In genomic region chr15:100880897-100881242, GRCh38 we compare ENCODE assay signal across 13 cellular contexts. TPM values are rescaled to one million over a fixed set of nuclear protein-coding genes. Genes with fewer than 3 reads are reported as not detected.
DNase-seq lines count a peak whose midpoint lies in the region; ATAC-seq, FAIRE-seq and TF ChIP-seq lines count a peak whose summit lies in the region.
"Had no signal": no experiment of that assay in that cellular context is flagged by ENCODE, and none has a peak within 500 bp of the region (broad histone marks: within the 10 kb centered on the region; RNA-seq: fewer than 3 reads in every experiment).

No MANE protein-coding gene starts in this region.

- H3K4me2 ChIP-seq in keratinocyte (ENCODE audit: control insufficient read depth, extremely low read depth, insufficient read depth, low read depth, low read length): peak overlapping the region; percentile 78

- H3K27me3 Mint-ChIP-seq in activated CD4-positive, alpha-beta T cell treated with anti-CD3 and anti-CD28 coated beads, Interleukin-2, amount 10 ng/mL, durations not matched to agents 7 days and 5 days: peaks cover 79% of the 10 kb centered on the region

- H3K27me3 ChIP-seq in brain microvascular endothelial cell (replicated peaks): peaks cover 25% of the 10 kb centered on the region
- no peaks in the 10 kb centered on the region for H3K27me3 ChIP-seq in keratinocyte (ENCODE audit: control insufficient read depth, extremely low read depth, insufficient read depth, low read length)
- peaks cover 31% of the 10 kb centered on the region for H3K27me3 ChIP-seq in suprapubic skin

- peak overlapping the region; percentile 74 for H3K9ac ChIP-seq in keratinocyte (ENCODE audit: control insufficient read depth, extremely low read depth, insufficient read depth, low read length)

- no peak overlapping the region for H3K27ac Mint-ChIP-seq in activated CD4-positive, alpha-beta T cell treated with anti-CD3 and anti-CD28 coated beads, Interleukin-2, amount 10 ng/mL, durations not matched to agents 7 days and 5 days
- H3K27ac Mint-ChIP-seq in stimulated activated effector memory CD8-positive, alpha-beta T cell treated with anti-CD3 and anti-CD28 coated beads, Interleukin-12 subunit alpha, Interleukin-12 subunit beta, amount 100 ng/mL, for 72 hours: no peak overlapping the region

- dilution Hi-C loops in keratinocyte (cut with MboI; ENCODE audit: extremely low pct_ligation_motif_present, low sequenced_read_pairs): no loop called here

- POLR2A ChIA-PET in activated CD4-positive, alpha-beta T cell treated with anti-CD3 and anti-CD28 coated beads, Interleukin-2, amount 10 ng/mL, durations not matched to agents 7 days and 5 days (lab: Charles Lee): no interaction called here

- no peaks in the 10 kb centered on the region for H4K20me1 ChIP-seq in keratinocyte (ENCODE audit: control insufficient read depth, extremely low read depth, insufficient read depth, low read length)

- H3K4me3 Mint-ChIP-seq in activated CD4-positive, alpha-beta T cell treated with anti-CD3 and anti-CD28 coated beads, Interleukin-2, amount 10 ng/mL, durations not matched to agents 7 days and 5 days: peak overlapping the region; percentile 17
- H3K4me3 Mint-ChIP-seq in stimulated activated effector memory CD8-positive, alpha-beta T cell treated with anti-CD3 and anti-CD28 coated beads, Interleukin-12 subunit alpha, Interleukin-12 subunit beta, amount 100 ng/mL, for 72 hours: no peak overlapping the region

- H3K4me1 ChIP-seq in keratinocyte (ENCODE audit: control insufficient read depth, extremely low read depth, insufficient read depth, low read length) (peaks cover 21% of the 10 kb centered on the region), suprapubic skin (peaks cover 16% of the 10 kb centered on the region)

- no peak for TF ChIP-seq POLR2A in suprapubic skin (IDR thresholded peaks at IDR 0.05)

- no peak for FAIRE-seq in keratinocyte (lab: Jason Lieb, UNC)

- H3K79me2 ChIP-seq in keratinocyte (ENCODE audit: control insufficient read depth, insufficient read depth, low read length): peaks cover 51% of the 10 kb centered on the region

- H3K36me3 ChIP-seq in brain microvascular endothelial cell (replicated peaks) (no peaks in the 10 kb centered on the region), keratinocyte (ENCODE audit: control insufficient read depth in 2 of 2, extremely low read depth in 1 of 2, insufficient read depth in 2 of 2, low read length in 2 of 2) (peaks cover 0 to 3% of the 10 kb centered on the region in 2 experiments), suprapubic skin (no peaks in the 10 kb centered on the region)
- H3K36me3 ChIP-seq: WERI-Rb-1 had no signal

- peak overlapping the region; percentile 44 for H3K4me3 ChIP-seq in brain microvascular endothelial cell (ENCODE audit: low read depth, low read length)
- H3K4me3 ChIP-seq in keratinocyte (ENCODE audit: control insufficient read depth in 2 of 3, extremely low read depth in 1 of 3, insufficient read depth in 2 of 3, low read depth in 1 of 3, low read length in 3 of 3): peak overlapping the region; percentile 54 to 85 (median 78)
- H3K4me3 ChIP-seq in suprapubic skin: peak overlapping the region; percentile 60

- H3K9me3 Mint-ChIP-seq in activated CD4-positive, alpha-beta T cell treated with anti-CD3 and anti-CD28 coated beads, Interleukin-2, amount 10 ng/mL, durations not matched to agents 7 days and 5 days: no peaks in the 10 kb centered on the region
- H3K9me3 Mint-ChIP-seq in stimulated activated effector memory CD8-positive, alpha-beta T cell treated with anti-CD3 and anti-CD28 coated beads, Interleukin-12 subunit alpha, Interleukin-12 subunit beta, amount 100 ng/mL, for 72 hours: no peaks in the 10 kb centered on the region

- TF ChIP-seq CTCF in brain microvascular endothelial cell (IDR thresholded peaks at IDR 0.05; ENCODE audit: low read depth, low read length, missing control alignments) (no peak), keratinocyte (optimal IDR thresholded peaks at IDR 0.05 in 1 of 3, IDR thresholded peaks at IDR 0.05 in 1 of 3, conservative IDR thresholded peaks at IDR 0.05 in 1 of 3; ENCODE audit: extremely low read depth in 1 of 3, insufficient read depth in 2 of 3, low read length in 3 of 3) (no peak), suprapubic skin (IDR thresholded peaks at IDR 0.05) (no peak)

- TF ChIP-seq EP300 in suprapubic skin (IDR thresholded peaks at IDR 0.05): no peak

- WGBS in suprapubic skin: 73% methylated on average over 10 of the region's 10 CpGs

- no peaks in the 10 kb centered on the region for H3K9me3 ChIP-seq in keratinocyte (ENCODE audit: control insufficient read depth, low read depth, low read length)
- no peaks in the 10 kb centered on the region for H3K9me3 ChIP-seq in suprapubic skin

- H3K4me1 Mint-ChIP-seq in activated CD4-positive, alpha-beta T cell treated with anti-CD3 and anti-CD28 coated beads, Interleukin-2, amount 10 ng/mL, durations not matched to agents 7 days and 5 days: peaks cover 7% of the 10 kb centered on the region
- peaks cover 6% of the 10 kb centered on the region for H3K4me1 Mint-ChIP-seq in stimulated activated effector memory CD8-positive, alpha-beta T cell treated with anti-CD3 and anti-CD28 coated beads, Interleukin-12 subunit alpha, Interleukin-12 subunit beta, amount 100 ng/mL, for 72 hours

- H3K36me3 Mint-ChIP-seq in activated CD4-positive, alpha-beta T cell treated with anti-CD3 and anti-CD28 coated beads, Interleukin-2, amount 10 ng/mL, durations not matched to agents 7 days and 5 days (ENCODE audit: low read depth): no peaks in the 10 kb centered on the region
- no peaks in the 10 kb centered on the region for H3K36me3 Mint-ChIP-seq in stimulated activated effector memory CD8-positive, alpha-beta T cell treated with anti-CD3 and anti-CD28 coated beads, Interleukin-12 subunit alpha, Interleukin-12 subunit beta, amount 100 ng/mL, for 72 hours

- H3K27ac ChIP-seq in brain microvascular endothelial cell: no peak overlapping the region
- H3K27ac ChIP-seq in keratinocyte (ENCODE audit: control insufficient read depth, insufficient read depth, low read length): no peak overlapping the region
- H3K27ac ChIP-seq in suprapubic skin: no peak overlapping the region
- H3K27ac ChIP-seq: WERI-Rb-1 had no signal

- H2AFZ ChIP-seq in keratinocyte (ENCODE audit: control insufficient read depth, low read length): no peak overlapping the region

- ATAC-seq in HG02759 (IDR thresholded peaks at IDR 0.05; ENCODE audit: unreplicated experiment): no peak
- ATAC-seq in stimulated activated effector memory CD8-positive, alpha-beta T cell treated with anti-CD3 and anti-CD28 coated beads, Interleukin-12 subunit alpha, Interleukin-12 subunit beta, amount 100 ng/mL, for 72 hours: no peak

- in situ Hi-C loops in brain microvascular endothelial cell (cut with HindIII; ENCODE audit: low pct_ligation_motif_present, low sequenced_read_pairs): no loop called here

- H3K9me1 ChIP-seq in keratinocyte (ENCODE audit: control insufficient read depth, extremely low read depth, insufficient read depth, low read length): no peaks in the 10 kb centered on the region

- CTCF ChIA-PET in activated CD4-positive, alpha-beta T cell treated with anti-CD3 and anti-CD28 coated beads, Interleukin-2, amount 10 ng/mL, durations not matched to agents 7 days and 5 days (lab: Charles Lee): no interaction called here

- no peak for DNase-seq in activated CD4-positive, alpha-beta T cell treated with anti-CD3 and anti-CD28 coated beads, Interleukin-2, amount 10 ng/mL, durations not matched to agents 7 days and 5 days
- DNase-seq in activated CD4-positive, alpha-beta T cell treated with anti-CD3 and anti-CD28 coated beads, Interleukin-2, amount 50 U/mL, for 4 hours: no peak
- DNase-seq in brain microvascular endothelial cell (no peak), keratinocyte (ENCODE audit: low read depth, low spot score) (no peak), suprapubic skin (ENCODE audit: low spot score in 2 of 2) (no peak), Ammon's horn (ENCODE audit: low spot score) (no peak)
- DNase-seq in stimulated activated effector memory CD8-positive, alpha-beta T cell treated with anti-CD3 and anti-CD28 coated beads, Interleukin-12 subunit alpha, Interleukin-12 subunit beta, amount 100 ng/mL, for 72 hours (ENCODE audit: low spot score in 2 of 2): no peak
- DNase-seq: activated naive CD4-positive, alpha-beta T cell; NCI-H146; stimulated activated naive CD4-positive, alpha-beta T cell treated with Interleukin-2 at 50 U/mL for 16 hours; WERI-Rb-1 had no signal

RNA-seq across cellular contexts. Expression of gene ALDH1A3, which starts 1.2 kb away (rescaled TPM):
- total RNA-seq in activated CD4-positive, alpha-beta T cell treated with anti-CD3 and anti-CD28 coated beads, Interleukin-2, amount 10 ng/mL, durations not matched to agents 7 days and 5 days: not detected
- polyA plus RNA-seq in keratinocyte: 85.0 to 356 TPM (median 218 TPM) in 3 replicates
- 76.2 TPM for polyA plus RNA-seq in keratinocyte (2011; ENCODE audit: low read depth)
- 182 and 321 TPM in 2 replicates for polyA plus RNA-seq in keratinocyte (2011; cell fraction: cytosol; rRNA removed)
- polyA plus RNA-seq in keratinocyte (2011; cell fraction: nucleus; rRNA removed): 223 and 318 TPM in 2 replicates
- 115 and 381 TPM in 2 replicates for polyA plus RNA-seq in keratinocyte (2012; ENCODE audit: low replicate concordance)
- polyA minus RNA-seq in keratinocyte: 61.5 to 175 TPM (median 135 TPM) in 3 replicates
- polyA minus RNA-seq in keratinocyte (2011; cell fraction: cytosol; rRNA and poly(A)+ RNA removed): 406 TPM
- 256 and 283 TPM in 2 replicates for polyA minus RNA-seq in keratinocyte (2011; cell fraction: nucleus; rRNA and poly(A)+ RNA removed)
- total RNA-seq in suprapubic skin: 10 to 100 TPM in 1 of 4 donors, 1 to 10 TPM in 3; 6.8 to 12.4 (median 7.7) TPM
- total RNA-seq: OCI-LY7 had no signal

RNA-seq across cellular contexts. Expression of gene LRRK1, which starts 38.3 kb away (rescaled TPM):
- total RNA-seq in activated CD4-positive, alpha-beta T cell treated with anti-CD3 and anti-CD28 coated beads, Interleukin-2, amount 10 ng/mL, durations not matched to agents 7 days and 5 days: under 1 TPM; 0.40 to 0.45 TPM
- 5.9 to 8.4 TPM (median 6.2 TPM) in 3 replicates for polyA plus RNA-seq in keratinocyte
- polyA plus RNA-seq in keratinocyte (2011; ENCODE audit: low read depth): 2.5 TPM
- polyA plus RNA-seq in keratinocyte (2011; cell fraction: cytosol; rRNA removed): 4.6 and 5.6 TPM in 2 replicates
- 17.7 and 21.7 TPM in 2 replicates for polyA plus RNA-seq in keratinocyte (2011; cell fraction: nucleus; rRNA removed)
- polyA plus RNA-seq in keratinocyte (2012; ENCODE audit: low replicate concordance): 4.5 and 10.2 TPM in 2 replicates
- polyA minus RNA-seq in keratinocyte: 8.6 to 22.4 TPM (median 12.6 TPM) in 3 replicates
- 17.8 TPM for polyA minus RNA-seq in keratinocyte (2011; cell fraction: cytosol; rRNA and poly(A)+ RNA removed)
- polyA minus RNA-seq in keratinocyte (2011; cell fraction: nucleus; rRNA and poly(A)+ RNA removed): 19.8 and 20.6 TPM in 2 replicates
- 10 to 100 TPM; 17.0 to 46.3 (median 26.4) TPM for total RNA-seq in suprapubic skin

Comparison
In these comparisons a context has a peak if more than half of its experiments do, and no peak if none do; other contexts are left out.
1. RNA of gene ALDH1A3, which starts 1.2 kb away (total RNA-seq): 6.8 to 12.4 TPM in suprapubic skin; not detected in activated CD4-positive, alpha-beta T cell treated with anti-CD3 and anti-CD28 coated beads, Interleukin-2, amount 10 ng/mL, durations not matched to agents 7 days and 5 days; every median in the first group is over 4 times any median in the second.
2. RNA of gene LRRK1, which starts 38.3 kb away (total RNA-seq): 17.0 to 46.3 TPM in suprapubic skin; 0.40 to 0.45 TPM in activated CD4-positive, alpha-beta T cell treated with anti-CD3 and anti-CD28 coated beads, Interleukin-2, amount 10 ng/mL, durations not matched to agents 7 days and 5 days; every median in the first group is over 10 times any median in the second.
3. Peak in every context shown above with its lines, with median percentiles within 50 percentile points of each other: H3K4me3 ChIP-seq.